Comparison of ENCODE assay signal across 1 cellular context in genomic region chr22:21567456-21568206, GRCh38.
TF ChIP-seq lines count a peak whose summit lies in the region.

UBE2L3 (plus strand) TSS chr22:21567714; CDS start chr22:21567745, 31 bp downstream.

TF ChIP-seq in A549, 52 proteins besides CTCF, POLR2A, EP300 and RAD21 (continued from another document):
- TF ChIP-seq, protein P1, sequence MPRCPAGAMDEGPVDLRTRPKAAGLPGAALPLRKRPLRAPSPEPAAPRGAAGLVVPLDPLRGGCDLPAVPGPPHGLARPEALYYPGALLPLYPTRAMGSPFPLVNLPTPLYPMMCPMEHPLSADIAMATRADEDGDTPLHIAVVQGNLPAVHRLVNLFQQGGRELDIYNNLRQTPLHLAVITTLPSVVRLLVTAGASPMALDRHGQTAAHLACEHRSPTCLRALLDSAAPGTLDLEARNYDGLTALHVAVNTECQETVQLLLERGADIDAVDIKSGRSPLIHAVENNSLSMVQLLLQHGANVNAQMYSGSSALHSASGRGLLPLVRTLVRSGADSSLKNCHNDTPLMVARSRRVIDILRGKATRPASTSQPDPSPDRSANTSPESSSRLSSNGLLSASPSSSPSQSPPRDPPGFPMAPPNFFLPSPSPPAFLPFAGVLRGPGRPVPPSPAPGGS (IDR thresholded peaks at IDR 0.05), result 0 out of 3 replicates have a peak, but pooled peaks have one; percentile 17
- TF ChIP-seq JUN (IDR thresholded peaks at IDR 0.05) (peak in 1 of 2 experiments; percentile 84; a peak in 3 of 5 replicates), RCOR1 (IDR thresholded peaks at IDR 0.05; ENCODE audit: low read depth, low read length) (no peak), GATA3 (IDR thresholded peaks at IDR 0.05; ENCODE audit: borderline replicate concordance) (no peak), JUNB (IDR thresholded peaks at IDR 0.05) (no peak), HEYL (CRISPR knock-in tag; IDR thresholded peaks at IDR 0.05) (no peak), NFE2L2 (conservative IDR thresholded peaks at IDR 0.05; ENCODE audit: low read length) (no peak), MAZ (IDR thresholded peaks at IDR 0.05; ENCODE audit: borderline replicate concordance, low read depth, low read length) (peak; percentile 35; the same call in 1 of the 2 replicates), E2F6 (IDR thresholded peaks at IDR 0.05; ENCODE audit: borderline replicate concordance, low read depth) (no peak), CHD4 (IDR thresholded peaks at IDR 0.05; ENCODE audit: borderline replicate concordance) (peak; percentile 99), ESRRA (IDR thresholded peaks at IDR 0.05; ENCODE audit: borderline replicate concordance, low read length) (no peak), PHF8 (IDR thresholded peaks at IDR 0.05; ENCODE audit: borderline replicate concordance, low read depth) (peak; percentile 99)
- TF ChIP-seq, protein P2, sequence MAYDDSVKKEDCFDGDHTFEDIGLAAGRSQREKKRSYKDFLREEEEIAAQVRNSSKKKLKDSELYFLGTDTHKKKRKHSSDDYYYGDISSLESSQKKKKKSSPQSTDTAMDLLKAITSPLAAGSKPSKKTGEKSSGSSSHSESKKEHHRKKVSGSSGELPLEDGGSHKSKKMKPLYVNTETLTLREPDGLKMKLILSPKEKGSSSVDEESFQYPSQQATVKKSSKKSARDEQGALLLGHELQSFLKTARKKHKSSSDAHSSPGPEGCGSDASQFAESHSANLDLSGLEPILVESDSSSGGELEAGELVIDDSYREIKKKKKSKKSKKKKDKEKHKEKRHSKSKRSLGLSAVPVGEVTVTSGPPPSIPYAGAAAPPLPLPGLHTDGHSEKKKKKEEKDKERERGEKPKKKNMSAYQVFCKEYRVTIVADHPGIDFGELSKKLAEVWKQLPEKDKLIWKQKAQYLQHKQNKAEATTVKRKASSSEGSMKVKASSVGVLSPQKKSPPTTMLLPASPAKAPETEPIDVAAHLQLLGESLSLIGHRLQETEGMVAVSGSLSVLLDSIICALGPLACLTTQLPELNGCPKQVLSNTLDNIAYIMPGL (CRISPR knock-in tag; IDR thresholded peaks at IDR 0.05; ENCODE audit: borderline replicate concordance), result peak; percentile 72
- TF ChIP-seq, protein P3, sequence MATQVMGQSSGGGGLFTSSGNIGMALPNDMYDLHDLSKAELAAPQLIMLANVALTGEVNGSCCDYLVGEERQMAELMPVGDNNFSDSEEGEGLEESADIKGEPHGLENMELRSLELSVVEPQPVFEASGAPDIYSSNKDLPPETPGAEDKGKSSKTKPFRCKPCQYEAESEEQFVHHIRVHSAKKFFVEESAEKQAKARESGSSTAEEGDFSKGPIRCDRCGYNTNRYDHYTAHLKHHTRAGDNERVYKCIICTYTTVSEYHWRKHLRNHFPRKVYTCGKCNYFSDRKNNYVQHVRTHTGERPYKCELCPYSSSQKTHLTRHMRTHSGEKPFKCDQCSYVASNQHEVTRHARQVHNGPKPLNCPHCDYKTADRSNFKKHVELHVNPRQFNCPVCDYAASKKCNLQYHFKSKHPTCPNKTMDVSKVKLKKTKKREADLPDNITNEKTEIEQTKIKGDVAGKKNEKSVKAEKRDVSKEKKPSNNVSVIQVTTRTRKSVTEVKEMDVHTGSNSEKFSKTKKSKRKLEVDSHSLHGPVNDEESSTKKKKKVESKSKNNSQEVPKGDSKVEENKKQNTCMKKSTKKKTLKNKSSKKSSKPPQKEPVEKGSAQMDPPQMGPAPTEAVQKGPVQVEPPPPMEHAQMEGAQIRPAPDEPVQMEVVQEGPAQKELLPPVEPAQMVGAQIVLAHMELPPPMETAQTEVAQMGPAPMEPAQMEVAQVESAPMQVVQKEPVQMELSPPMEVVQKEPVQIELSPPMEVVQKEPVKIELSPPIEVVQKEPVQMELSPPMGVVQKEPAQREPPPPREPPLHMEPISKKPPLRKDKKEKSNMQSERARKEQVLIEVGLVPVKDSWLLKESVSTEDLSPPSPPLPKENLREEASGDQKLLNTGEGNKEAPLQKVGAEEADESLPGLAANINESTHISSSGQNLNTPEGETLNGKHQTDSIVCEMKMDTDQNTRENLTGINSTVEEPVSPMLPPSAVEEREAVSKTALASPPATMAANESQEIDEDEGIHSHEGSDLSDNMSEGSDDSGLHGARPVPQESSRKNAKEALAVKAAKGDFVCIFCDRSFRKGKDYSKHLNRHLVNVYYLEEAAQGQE (IDR thresholded peaks at IDR 0.05), result no peak
